26 cellular contexts compared by ENCODE assay signal in genomic region chr16:85847036-85847435, GRCh38. TPM values are rescaled to one million over a fixed set of nuclear protein-coding genes. Genes with fewer than 3 reads are reported as not detected.
"Had no signal": no experiment of that assay in that cellular context is flagged by ENCODE, and none has a peak within 500 bp of the region (broad histone marks: within the 10 kb centered on the region; RNA-seq: fewer than 3 reads in every experiment).

No MANE protein-coding gene starts in this region.

- H3K36me3 ChIP-seq: ascending aorta, Peyer's patch had no signal

- H3K27ac ChIP-seq: ascending aorta, body of pancreas, Peyer's patch had no signal

- H3K4me3 Mint-ChIP-seq: activated CD4-positive, alpha-beta T cell treated with anti-CD3 and anti-CD28 coated beads, Interleukin-2, amount 10 ng/mL, durations not matched to agents 24 days and 14 days; activated naive CD8-positive, alpha-beta T cell treated with anti-CD3 and anti-CD28 coated beads, Interleukin-2, amount 50 U/mL, for 24 hours; activated T-cell treated with anti-CD3 and anti-CD28 coated beads, Interleukin-2, amount 50 U/mL, for 4 hours; T-helper 17 cell; WTC11 had no signal

- ATAC-seq: activated naive CD4-positive, alpha-beta T cell treated with anti-CD3 and anti-CD28 coated beads, Interleukin-2, amount 50 U/mL, for 72 hours; activated naive CD8-positive, alpha-beta T cell treated with anti-CD3 and anti-CD28 coated beads, Interleukin-2, amount 50 U/mL, for 24 hours; activated T-cell treated with anti-CD3 and anti-CD28 coated beads, Interleukin-2, amount 50 U/mL, for 4 hours; body of pancreas; T-helper 17 cell; WTC11 had no signal

- H3K27ac Mint-ChIP-seq: activated CD4-positive, alpha-beta T cell treated with anti-CD3 and anti-CD28 coated beads, Interleukin-2, amount 10 ng/mL, durations not matched to agents 24 days and 14 days; activated naive CD4-positive, alpha-beta T cell treated with anti-CD3 and anti-CD28 coated beads, Interleukin-2, amount 50 U/mL, for 72 hours; activated naive CD8-positive, alpha-beta T cell treated with anti-CD3 and anti-CD28 coated beads, Interleukin-2, amount 50 U/mL, for 24 hours; IgD-negative memory B cell had no signal

- H3K27me3 ChIP-seq: ascending aorta, Peyer's patch had no signal

- H3K4me1 ChIP-seq: ascending aorta, body of pancreas had no signal

- H3K9me3 ChIP-seq: ascending aorta, body of pancreas, Peyer's patch had no signal

- H3K36me3 Mint-ChIP-seq: activated naive CD4-positive, alpha-beta T cell treated with anti-CD3 and anti-CD28 coated beads, Interleukin-2, amount 50 U/mL, for 72 hours; WTC11 had no signal

- DNase-seq: activated CD4-positive, alpha-beta T cell treated with anti-CD3 and anti-CD28 coated beads for 1 hour; activated CD4-positive, alpha-beta T cell treated with anti-CD3 and anti-CD28 coated beads, Interleukin-2, amount 10 ng/mL, durations not matched to agents 24 days and 14 days; activated CD4-positive, alpha-beta T cell treated with anti-CD3 and anti-CD28 coated beads, Interleukin-2, amount 50 U/mL, for 48 hours; activated CD8-positive, alpha-beta memory T cell treated with anti-CD3 and anti-CD28 coated beads for 24 hours; activated effector memory CD4-positive, alpha-beta T cell treated with anti-CD3 and anti-CD28 coated beads, Interleukin-2, amount 50 U/mL, for 16 hours; activated naive CD4-positive, alpha-beta T cell treated with Interleukin-2 at 50 U/mL for 16 hours; activated naive CD8-positive, alpha-beta T cell treated with anti-CD3 and anti-CD28 coated beads, Interleukin-2, amount 50 U/mL, for 24 hours; activated T-cell treated with anti-CD3 and anti-CD28 coated beads, Interleukin-2, amount 50 U/mL, for 4 hours; amniotic stem cell; body of pancreas; KG1; NCI-H1048; NCI-H1417; NCI-H1694; NCI-H2029 treated with DMSO at 0.1 percent for 48 hours; NCI-H524; Peyer's patch; SHP77 treated with DMSO at 0.1 percent for 48 hours; T-helper 17 cell; T-helper 9 cell had no signal

- FAIRE-seq: bronchial epithelial cell had no signal

- H3K4me3 ChIP-seq: ascending aorta, body of pancreas had no signal

- H3K9me3 Mint-ChIP-seq: activated CD4-positive, alpha-beta T cell treated with anti-CD3 and anti-CD28 coated beads, Interleukin-2, amount 10 ng/mL, durations not matched to agents 24 days and 14 days; activated naive CD8-positive, alpha-beta T cell treated with anti-CD3 and anti-CD28 coated beads, Interleukin-2, amount 50 U/mL, for 24 hours had no signal

RNA-seq across cellular contexts. Expression of gene IRF8, which starts 51.9 kb away (rescaled TPM):
- total RNA-seq: bronchial epithelial cell, LHCN-M2 had no signal
